Comparison of ENCODE assay signal across 14 cellular contexts in genomic region chr11:102171101-102171500, GRCh38.
DNase-seq lines count a peak whose midpoint lies in the region; TF ChIP-seq lines count a peak whose summit lies in the region.
"Had no signal": no experiment of that assay in that cellular context is flagged by ENCODE, and none has a peak within 500 bp of the region (broad histone marks: within the 10 kb centered on the region; RNA-seq: fewer than 3 reads in every experiment).

No MANE protein-coding gene starts in this region.

- POLR2A ChIA-PET in AG04450 (lab: Yijun Ruan, JAX): interaction anchor here (0.9 to 1.1 kb wide), 2 partner anchors 11 to 17 kb away, joined by 3 to 5 read pairs; no protein-coding TSS in a partner anchor
- POLR2A ChIA-PET in SK-N-SH (lab: Yijun Ruan, JAX): no interaction called here

- peak overlapping the region; percentile 67 for H3K4me2 ChIP-seq in SK-N-SH

- H3K27me3 ChIP-seq in AG04450 (ENCODE audit: control insufficient read depth, insufficient read depth, low read length) (no peaks in the 10 kb centered on the region), SK-N-SH (ENCODE audit: insufficient read depth) (no peaks in the 10 kb centered on the region), testis (no peaks in the 10 kb centered on the region)

- H3K27ac ChIP-seq in AG04450 (ENCODE audit: low read depth, low read length) (peak overlapping the region; percentile 80), SK-N-SH (ENCODE audit: low read depth in 2 of 2, low read length in 1 of 2) (peak overlapping the region; percentile 70 to 97; a peak in 3 of 4 replicates), testis (peak overlapping the region in 1 of 2 donors; percentile 64)

- intact Hi-C loops in testis (cut with DNase I; ENCODE audit: low total_unique reads): no loop called here

- no peak for TF ChIP-seq POLR2A in testis (IDR thresholded peaks at IDR 0.05)

- H3K36me3 ChIP-seq in SK-N-SH (replicated peaks in 1 of 2; ENCODE audit: control insufficient read depth in 1 of 2, insufficient read depth in 2 of 2, low read length in 1 of 2): peaks cover 0 to 32% of the 10 kb centered on the region in 2 experiments
- H3K36me3 ChIP-seq in testis (ENCODE audit: low read depth, missing control alignments): no peaks in the 10 kb centered on the region
- H3K36me3 ChIP-seq: spleen had no signal

- H3K4me1 Mint-ChIP-seq in osteocyte (ENCODE audit: unreplicated experiment): peaks cover 51% of the 10 kb centered on the region
- H3K4me1 Mint-ChIP-seq: activated naive CD4-positive, alpha-beta T cell treated with anti-CD3 and anti-CD28 coated beads, Interleukin-2, amount 50 U/mL, for 24 hours had no signal

- H3K4me1 ChIP-seq in SK-N-SH (ENCODE audit: control insufficient read depth in 1 of 2, insufficient read depth in 2 of 2, low read depth in 1 of 2, low read length in 1 of 2) (peaks cover 0 to 50% of the 10 kb centered on the region in 2 experiments; a peak in 3 of 4 replicates), testis (no peaks in the 10 kb centered on the region)
- H3K4me1 ChIP-seq: spleen had no signal

- no peak overlapping the region for H2AFZ ChIP-seq in SK-N-SH (ENCODE audit: low read depth)

- peak overlapping the region; percentile 78 for H3K27ac Mint-ChIP-seq in osteocyte (ENCODE audit: unreplicated experiment)
- H3K27ac Mint-ChIP-seq: activated naive CD4-positive, alpha-beta T cell treated with anti-CD3 and anti-CD28 coated beads, Interleukin-2, amount 50 U/mL, for 24 hours had no signal

- H3F3A ChIP-seq in SK-N-SH (replicated peaks; ENCODE audit: insufficient read depth): peaks cover 52% of the 10 kb centered on the region

- TF ChIP-seq EP300 in SK-N-SH (IDR thresholded peaks at IDR 0.05; ENCODE audit: borderline replicate concordance in 1 of 2, low read depth in 1 of 2, low read length in 1 of 2): 0 out of 4 replicates have a peak, but pooled peaks of 1 of the 2 experiments have one; percentile 29

- peak overlapping the region; percentile 42; the same call in 1 of the 2 replicates for H3K9ac ChIP-seq in SK-N-SH

- H3K9me2 ChIP-seq in SK-N-SH: no peaks in the 10 kb centered on the region

- no peak for TF ChIP-seq RAD21 in SK-N-SH (IDR thresholded peaks at IDR 0.05; ENCODE audit: low read length)

- H3K27me3 Mint-ChIP-seq in osteocyte (ENCODE audit: unreplicated experiment): no peaks in the 10 kb centered on the region

- H3K36me3 Mint-ChIP-seq in osteocyte (ENCODE audit: unreplicated experiment): peaks cover 12% of the 10 kb centered on the region
- H3K36me3 Mint-ChIP-seq: activated naive CD4-positive, alpha-beta T cell treated with anti-CD3 and anti-CD28 coated beads, Interleukin-2, amount 50 U/mL, for 24 hours had no signal

- H3K79me2 ChIP-seq in SK-N-SH (ENCODE audit: insufficient read depth): peaks cover 94% of the 10 kb centered on the region

- no peaks in the 10 kb centered on the region for H3K9me3 Mint-ChIP-seq in osteocyte (ENCODE audit: unreplicated experiment)
- H3K9me3 Mint-ChIP-seq: activated naive CD4-positive, alpha-beta T cell treated with anti-CD3 and anti-CD28 coated beads, Interleukin-2, amount 50 U/mL, for 24 hours had no signal

- peak overlapping the region; percentile 6 for H3K4me3 Mint-ChIP-seq in osteocyte (ENCODE audit: unreplicated experiment)
- H3K4me3 Mint-ChIP-seq: activated naive CD4-positive, alpha-beta T cell treated with anti-CD3 and anti-CD28 coated beads, Interleukin-2, amount 50 U/mL, for 24 hours had no signal

- TF ChIP-seq CTCF in AG04450 (IDR thresholded peaks at IDR 0.05; ENCODE audit: low read depth, low read length): no peak
- TF ChIP-seq CTCF in SK-N-SH (IDR thresholded peaks at IDR 0.05): no peak
- TF ChIP-seq CTCF in fibroblast of the aortic adventitia (IDR thresholded peaks at IDR 0.05; ENCODE audit: insufficient read depth, low read length): no peak
- TF ChIP-seq CTCF in osteocyte (IDR thresholded peaks at IDR 0.05): no peak
- TF ChIP-seq CTCF in testis (IDR thresholded peaks at IDR 0.05): no peak

- no peaks in the 10 kb centered on the region for H4K20me1 ChIP-seq in SK-N-SH (ENCODE audit: insufficient read depth)

- no peaks in the 10 kb centered on the region for H3K9me3 ChIP-seq in AG04450 (ENCODE audit: control insufficient read depth, insufficient read depth, low read length)
- no peaks in the 10 kb centered on the region for H3K9me3 ChIP-seq in SK-N-SH
- no peaks in the 10 kb centered on the region for H3K9me3 ChIP-seq in testis
- H3K9me3 ChIP-seq: spleen had no signal

- DNase-seq in AG04450 (ENCODE audit: low read depth, low spot score) (no peak), SK-N-SH (no peak), fibroblast of the aortic adventitia (ENCODE audit: low read depth) (peak; percentile 86), osteocyte (ENCODE audit: extremely low spot score, unreplicated experiment) (no peak), 8988T (no peak), testis (no peak), NOMO-1 treated with dmso at 0.1 percent for 144 hours (lab: John Stamatoyannopoulos, UW; ENCODE audit: unreplicated experiment) (no peak), COLO829 (ENCODE audit: low spot score) (no peak)
- DNase-seq: activated CD4-positive, alpha-beta T cell treated with anti-CD3 and anti-CD28 coated beads, Interleukin-2, amount 50 U/mL, for 48 hours; erythroblast; mesendoderm; NCI-H2081; spleen had no signal

- H3K4me3 ChIP-seq in AG04450 (ENCODE audit: low read depth, low read length) (no peak overlapping the region), SK-N-SH (ENCODE audit: low read depth in 2 of 2, low read length in 1 of 2) (peak overlapping the region in 1 of 2 experiments; percentile 23; a peak in 1 of 4 replicates), fibroblast of the aortic adventitia (ENCODE audit: low read depth, low read length) (no peak overlapping the region), testis (no peak overlapping the region)
- H3K4me3 ChIP-seq: spleen had no signal

- CTCF ChIA-PET in AG04450 (lab: Charles Lee): interaction anchor here (0.8 to 2.6 kb wide), 3 partner anchors 13 to 118 kb away, joined by 3 to 7 read pairs (median 4); no protein-coding TSS in a partner anchor
- CTCF ChIA-PET in SK-N-SH (lab: Yijun Ruan, JAX): no interaction called here

TF ChIP-seq in SK-N-SH, 30 proteins besides CTCF, POLR2A, EP300 and RAD21:
- TF ChIP-seq FOXM1 (IDR thresholded peaks at IDR 0.05; ENCODE audit: low read depth): no peak
- peak; percentile 60; the same call in 1 of the 2 replicates for TF ChIP-seq FOSL2 (IDR thresholded peaks at IDR 0.05; ENCODE audit: borderline replicate concordance, low read depth)
- TF ChIP-seq TCF12 (IDR thresholded peaks at IDR 0.05): 0 out of 2 replicates have a peak, but pooled peaks have one; percentile 14
- no peak for TF ChIP-seq MXI1 (IDR thresholded peaks at IDR 0.05; ENCODE audit: low read depth, low read length)
- TF ChIP-seq RXRA (IDR thresholded peaks at IDR 0.05; ENCODE audit: borderline replicate concordance, low read depth): no peak
- peak; percentile 64 for TF ChIP-seq JUND (IDR thresholded peaks at IDR 0.05)
- 0 out of 2 replicates have a peak, but pooled peaks have one; percentile 35 for TF ChIP-seq TEAD4 (IDR thresholded peaks at IDR 0.05; ENCODE audit: borderline replicate concordance, insufficient read depth)
- TF ChIP-seq GATA2 (CRISPR knock-in tag; IDR thresholded peaks at IDR 0.05): no peak
